In genomic region chr13:68064371-68064770, GRCh38 we compare ENCODE assay signal across 32 cellular contexts.
"Had no signal": no experiment of that assay in that cellular context is flagged by ENCODE, and none has a peak within 500 bp of the region (broad histone marks: within the 10 kb centered on the region; RNA-seq: fewer than 3 reads in every experiment).

No MANE protein-coding gene starts in this region.

- DNase-seq: activated CD4-positive, alpha-beta memory T cell treated with anti-CD3 and anti-CD28 coated beads for 36 hours; activated CD4-positive, alpha-beta T cell treated with anti-CD3 and anti-CD28 coated beads for 36 hours; activated CD4-positive, alpha-beta T cell treated with anti-CD3 and anti-CD28 coated beads, Interleukin-2, amount 10 ng/mL, durations not matched to agents 24 days and 14 days; activated CD4-positive, CD25-positive, alpha-beta regulatory T cell; activated CD4-positive, CD25-positive, alpha-beta regulatory T cell treated with anti-CD3 and anti-CD28 coated beads, Interleukin-2, amount 50 U/mL, for 72 hours; activated CD8-positive, alpha-beta memory T cell treated with anti-CD3 and anti-CD28 coated beads, Interleukin-2, amount 10 ng/mL, durations not matched to agents 7 days and 5 days; activated CD8-positive, alpha-beta memory T cell treated with anti-CD3 and anti-CD28 coated beads, Interleukin-2, amount 50 U/mL, for 4 hours; activated CD8-positive, alpha-beta T cell treated with anti-CD3 and anti-CD28 coated beads, Interleukin-2, amount 10 ng/mL, durations not matched to agents 7 days and 5 days; activated effector memory CD4-positive, alpha-beta T cell treated with anti-CD3 and anti-CD28 coated beads, Interleukin-2, amount 50 U/mL, for 16 hours; activated naive CD4-positive, alpha-beta T cell treated with anti-CD3 and anti-CD28 coated beads for 36 hours; activated naive CD8-positive, alpha-beta T cell treated with anti-CD3 and anti-CD28 coated beads for 36 hours; activated naive CD8-positive, alpha-beta T cell treated with anti-CD3 and anti-CD28 coated beads, Interleukin-2, amount 50 U/mL, for 24 hours; activated T-cell treated with anti-CD3 and anti-CD28 coated beads, Interleukin-2, amount 50 U/mL, for 1 hour; activated T-cell treated with anti-CD3 and anti-CD28 coated beads, Interleukin-2, amount 50 U/mL, for 48 hours; adrenal gland; amygdala; aorta; cortex of kidney; dermis blood vessel endothelial cell; effector CD8-positive, alpha-beta T cell; endodermal cell; erythroblast; esophagus squamous epithelium; foreskin melanocyte; head of caudate nucleus; T-helper 2 cell had no signal

- H3K27me3 Mint-ChIP-seq: activated CD4-positive, alpha-beta memory T cell treated with anti-CD3 and anti-CD28 coated beads for 36 hours; activated CD4-positive, alpha-beta T cell treated with anti-CD3 and anti-CD28 coated beads for 36 hours; activated CD4-positive, alpha-beta T cell treated with anti-CD3 and anti-CD28 coated beads, Interleukin-2, amount 10 ng/mL, durations not matched to agents 24 days and 14 days; activated CD8-positive, alpha-beta memory T cell treated with anti-CD3 and anti-CD28 coated beads, Interleukin-2, amount 10 ng/mL, durations not matched to agents 7 days and 5 days; activated naive CD4-positive, alpha-beta T cell treated with anti-CD3 and anti-CD28 coated beads, Interleukin-2, amount 50 U/mL, for 24 hours; activated naive CD8-positive, alpha-beta T cell treated with anti-CD3 and anti-CD28 coated beads for 36 hours; activated naive CD8-positive, alpha-beta T cell treated with anti-CD3 and anti-CD28 coated beads, Interleukin-2, amount 50 U/mL, for 24 hours; brain; central memory CD8-positive, alpha-beta T cell had no signal

- H3K36me3 Mint-ChIP-seq: activated CD4-positive, alpha-beta memory T cell treated with anti-CD3 and anti-CD28 coated beads for 36 hours; activated CD8-positive, alpha-beta memory T cell treated with anti-CD3 and anti-CD28 coated beads, Interleukin-2, amount 10 ng/mL, durations not matched to agents 7 days and 5 days; activated naive CD4-positive, alpha-beta T cell treated with anti-CD3 and anti-CD28 coated beads, Interleukin-2, amount 50 U/mL, for 24 hours; activated naive CD8-positive, alpha-beta T cell treated with anti-CD3 and anti-CD28 coated beads for 36 hours; brain had no signal

- H3K4me3 Mint-ChIP-seq: activated CD4-positive, alpha-beta memory T cell treated with anti-CD3 and anti-CD28 coated beads for 36 hours; activated CD4-positive, alpha-beta T cell treated with anti-CD3 and anti-CD28 coated beads for 36 hours; activated CD4-positive, alpha-beta T cell treated with anti-CD3 and anti-CD28 coated beads, Interleukin-2, amount 10 ng/mL, durations not matched to agents 24 days and 14 days; activated CD8-positive, alpha-beta memory T cell treated with anti-CD3 and anti-CD28 coated beads, Interleukin-2, amount 10 ng/mL, durations not matched to agents 7 days and 5 days; activated CD8-positive, alpha-beta T cell treated with anti-CD3 and anti-CD28 coated beads, Interleukin-2, amount 10 ng/mL, durations not matched to agents 7 days and 5 days; activated naive CD4-positive, alpha-beta T cell treated with anti-CD3 and anti-CD28 coated beads for 36 hours; activated naive CD4-positive, alpha-beta T cell treated with anti-CD3 and anti-CD28 coated beads, Interleukin-2, amount 50 U/mL, for 24 hours; activated naive CD8-positive, alpha-beta T cell treated with anti-CD3 and anti-CD28 coated beads for 36 hours; activated naive CD8-positive, alpha-beta T cell treated with anti-CD3 and anti-CD28 coated beads, Interleukin-2, amount 50 U/mL, for 24 hours; activated T-helper 1 cell treated with anti-CD3 and anti-CD28 coated beads, Interleukin-12 subunit alpha, Interleukin-12 subunit beta, Interleukin-2, Interleukin-4 antibody, amounts not matched to agents 30 ng/mL and 10 ng/mL and 1 ng/mL, durations not matched to agents 14 hours and 24 hours and 36 hours; brain; central memory CD8-positive, alpha-beta T cell; endodermal cell had no signal

- H3K9me3 Mint-ChIP-seq: activated CD4-positive, alpha-beta T cell treated with anti-CD3 and anti-CD28 coated beads, Interleukin-2, amount 10 ng/mL, durations not matched to agents 24 days and 14 days; activated naive CD4-positive, alpha-beta T cell treated with anti-CD3 and anti-CD28 coated beads for 36 hours; brain; endodermal cell had no signal

- H3K4me1 Mint-ChIP-seq: activated CD4-positive, alpha-beta T cell treated with anti-CD3 and anti-CD28 coated beads for 36 hours; activated CD4-positive, alpha-beta T cell treated with anti-CD3 and anti-CD28 coated beads, Interleukin-2, amount 10 ng/mL, durations not matched to agents 24 days and 14 days; activated CD8-positive, alpha-beta memory T cell treated with anti-CD3 and anti-CD28 coated beads, Interleukin-2, amount 10 ng/mL, durations not matched to agents 7 days and 5 days; activated naive CD4-positive, alpha-beta T cell treated with anti-CD3 and anti-CD28 coated beads, Interleukin-2, amount 50 U/mL, for 24 hours; activated naive CD8-positive, alpha-beta T cell treated with anti-CD3 and anti-CD28 coated beads for 36 hours; activated naive CD8-positive, alpha-beta T cell treated with anti-CD3 and anti-CD28 coated beads, Interleukin-2, amount 50 U/mL, for 24 hours; brain; central memory CD8-positive, alpha-beta T cell; endodermal cell had no signal

- H3K27ac Mint-ChIP-seq: activated CD4-positive, alpha-beta memory T cell treated with anti-CD3 and anti-CD28 coated beads for 36 hours; activated CD4-positive, alpha-beta T cell treated with anti-CD3 and anti-CD28 coated beads for 36 hours; activated CD4-positive, alpha-beta T cell treated with anti-CD3 and anti-CD28 coated beads, Interleukin-2, amount 10 ng/mL, durations not matched to agents 24 days and 14 days; activated CD8-positive, alpha-beta memory T cell treated with anti-CD3 and anti-CD28 coated beads, Interleukin-2, amount 10 ng/mL, durations not matched to agents 7 days and 5 days; activated CD8-positive, alpha-beta T cell treated with anti-CD3 and anti-CD28 coated beads, Interleukin-2, amount 10 ng/mL, durations not matched to agents 7 days and 5 days; activated naive CD4-positive, alpha-beta T cell treated with anti-CD3 and anti-CD28 coated beads for 36 hours; activated naive CD4-positive, alpha-beta T cell treated with anti-CD3 and anti-CD28 coated beads, Interleukin-2, amount 50 U/mL, for 24 hours; activated naive CD8-positive, alpha-beta T cell treated with anti-CD3 and anti-CD28 coated beads for 36 hours; activated naive CD8-positive, alpha-beta T cell treated with anti-CD3 and anti-CD28 coated beads, Interleukin-2, amount 50 U/mL, for 24 hours; activated T-helper 1 cell treated with anti-CD3 and anti-CD28 coated beads, Interleukin-12 subunit alpha, Interleukin-12 subunit beta, Interleukin-2, Interleukin-4 antibody, amounts not matched to agents 30 ng/mL and 10 ng/mL and 1 ng/mL, durations not matched to agents 14 hours and 24 hours and 36 hours; activated T-helper 2 cell treated with anti-CD3 and anti-CD28 coated beads, Interferon-gamma antibody, Interleukin-2, Interleukin-4, amounts not matched to agents 10 μg/mL and 5 μg/mL and 100 μg/mL, durations not matched to agents 14 hours and 24 hours and 36 hours; brain; endodermal cell had no signal

- H3K4me3 ChIP-seq: adrenal gland, esophagus squamous epithelium, gastroesophageal sphincter had no signal
